ENCODE assay signal across 19 cellular contexts in genomic region chr17:68432086-68432864, GRCh38. TPM values are rescaled to one million over a fixed set of nuclear protein-coding genes. Genes with fewer than 3 reads are reported as not detected.
DNase-seq lines count a peak whose midpoint lies in the region; ATAC-seq and TF ChIP-seq lines count a peak whose summit lies in the region.
"Had no signal": no experiment of that assay in that cellular context is flagged by ENCODE, and none has a peak within 500 bp of the region (broad histone marks: within the 10 kb centered on the region; RNA-seq: fewer than 3 reads in every experiment).

No MANE protein-coding gene starts in this region.

- CTCF ChIA-PET in CD4-positive, alpha-beta memory T cell (lab: Charles Lee; ENCODE audit: partially characterized antibody), result interaction anchor here (0.7 to 12.8 kb wide), 34 partner anchors 9 to 429 kb away, joined by 3 to 181 read pairs (median 4); partner anchors contain the start of genes ARSG, SLC16A6 and WIPI1

- H3K4me1 Mint-ChIP-seq in CD4-positive, alpha-beta memory T cell, result peaks cover 20 to 32% (median 23%) of the 10 kb centered on the region in 4 donors
- peaks cover 8% of the 10 kb centered on the region for H3K4me1 Mint-ChIP-seq in neural crest cell

- H3K4me1 ChIP-seq in CD4-positive, alpha-beta memory T cell (ENCODE audit: insufficient read depth, low read length), result peaks cover 26% of the 10 kb centered on the region
- H3K4me1 ChIP-seq: Caco-2, HAP-1 had no signal

- intact Hi-C loops in CD4-positive, alpha-beta memory T cell (cut with micrococcal nuclease), result no loop called here

- no peak for ATAC-seq in HG03460 (IDR thresholded peaks at IDR 0.05; ENCODE audit: unreplicated experiment)
- ATAC-seq: natural killer cell treated with Interleukin-12 subunit alpha and Interleukin-12 subunit beta and Interleukin-15 and Interleukin-18, amount 100 ng/mL, for 72 hours; stimulated activated effector memory CD8-positive, alpha-beta T cell treated with anti-CD3 and anti-CD28 coated beads, Interleukin-12 subunit alpha, Interleukin-12 subunit beta, amount 100 ng/mL, for 72 hours had no signal

- peak overlapping the region in 4 of 7 donors; percentile 14 to 86 (median 20) for H3K27ac Mint-ChIP-seq in CD4-positive, alpha-beta memory T cell
- no peak overlapping the region for H3K27ac Mint-ChIP-seq in neural crest cell (ENCODE audit: unreplicated experiment)
- H3K27ac Mint-ChIP-seq: activated CD4-positive, alpha-beta T cell treated with anti-CD3 and anti-CD28 coated beads, Interleukin-2, amount 10 ng/mL, durations not matched to agents 24 days and 14 days had no signal

- H3K36me3 ChIP-seq in CD4-positive, alpha-beta memory T cell (ENCODE audit: insufficient read depth, low read length), result peaks cover 18% of the 10 kb centered on the region
- H3K36me3 ChIP-seq: HAP-1, ovary had no signal

- no peaks in the 10 kb centered on the region for H3K27me3 Mint-ChIP-seq in CD4-positive, alpha-beta memory T cell
- H3K27me3 Mint-ChIP-seq in neural crest cell (ENCODE audit: low read depth), result no peaks in the 10 kb centered on the region
- H3K27me3 Mint-ChIP-seq: activated CD4-positive, alpha-beta T cell treated with anti-CD3 and anti-CD28 coated beads, Interleukin-2, amount 10 ng/mL, durations not matched to agents 24 days and 14 days; brain; natural killer cell treated with Interleukin-12 subunit alpha and Interleukin-12 subunit beta and Interleukin-15 and Interleukin-18, amount 100 ng/mL, for 72 hours had no signal

- peak; percentile 49 for DNase-seq in activated CD8-positive, alpha-beta memory T cell treated with anti-CD3 and anti-CD28 coated beads for 24 hours
- DNase-seq in activated CD8-positive, alpha-beta memory T cell treated with anti-CD3 and anti-CD28 coated beads, Interleukin-2, amount 50 U/mL, for 4 hours, result no peak
- no peak for DNase-seq in CD4-positive, alpha-beta memory T cell
- no peak for DNase-seq in neural crest cell (ENCODE audit: low read depth, low spot score)
- DNase-seq in GM03348 (ENCODE audit: low spot score), result no peak
- DNase-seq in GM10266 (ENCODE audit: extremely low spot score), result no peak
- DNase-seq: GDM1, NCI-H226, ovary, upper lobe of left lung had no signal

- no peaks in the 10 kb centered on the region for H3K9me3 ChIP-seq in CD4-positive, alpha-beta memory T cell (ENCODE audit: control insufficient read depth in 1 of 2, low read length in 2 of 2)
- H3K9me3 ChIP-seq: adrenal gland, Caco-2, HAP-1, ovary, upper lobe of left lung had no signal

- TF ChIP-seq CTCF in VCaP (conservative IDR thresholded peaks at IDR 0.05) (peak; percentile 30), neural crest cell (conservative IDR thresholded peaks at IDR 0.05) (peak; percentile 13), GM10266 (IDR thresholded peaks at IDR 0.05; ENCODE audit: control insufficient read depth, insufficient read depth, low read depth, missing control alignments) (no peak)

- H3K36me3 Mint-ChIP-seq in CD4-positive, alpha-beta memory T cell, result peaks cover 3 to 29% of the 10 kb centered on the region in 2 donors
- H3K36me3 Mint-ChIP-seq in neural crest cell (ENCODE audit: low read depth), result peaks cover 2% of the 10 kb centered on the region

- no peak overlapping the region for H3K4me3 Mint-ChIP-seq in CD4-positive, alpha-beta memory T cell
- H3K4me3 Mint-ChIP-seq in neural crest cell, result no peak overlapping the region
- H3K4me3 Mint-ChIP-seq: activated CD4-positive, alpha-beta T cell treated with anti-CD3 and anti-CD28 coated beads, Interleukin-2, amount 10 ng/mL, durations not matched to agents 24 days and 14 days; brain; natural killer cell treated with Interleukin-12 subunit alpha and Interleukin-12 subunit beta and Interleukin-15 and Interleukin-18, amount 100 ng/mL, for 72 hours; stimulated activated effector memory CD8-positive, alpha-beta T cell treated with anti-CD3 and anti-CD28 coated beads, Interleukin-12 subunit alpha, Interleukin-12 subunit beta, amount 100 ng/mL, for 72 hours had no signal

- no peak overlapping the region for H3K4me3 ChIP-seq in CD4-positive, alpha-beta memory T cell (ENCODE audit: low read length in 2 of 2)
- H3K4me3 ChIP-seq: adrenal gland, HAP-1, ovary, upper lobe of left lung had no signal

- POLR2A ChIA-PET in CD4-positive, alpha-beta memory T cell (lab: Charles Lee; ENCODE audit: partially characterized antibody), result interaction anchor here (0.7 to 10.2 kb wide), 12 partner anchors 9 to 227 kb away, joined by 3 to 90 read pairs (median 4); partner anchors contain the start of genes ARSG and SLC16A6

- peaks cover 0 to 3% (median 0%) of the 10 kb centered on the region in 8 donors for H3K9me3 Mint-ChIP-seq in CD4-positive, alpha-beta memory T cell
- no peaks in the 10 kb centered on the region for H3K9me3 Mint-ChIP-seq in neural crest cell
- H3K9me3 Mint-ChIP-seq: activated CD4-positive, alpha-beta T cell treated with anti-CD3 and anti-CD28 coated beads, Interleukin-2, amount 10 ng/mL, durations not matched to agents 24 days and 14 days; brain; natural killer cell treated with Interleukin-12 subunit alpha and Interleukin-12 subunit beta and Interleukin-15 and Interleukin-18, amount 100 ng/mL, for 72 hours; stimulated activated effector memory CD8-positive, alpha-beta T cell treated with anti-CD3 and anti-CD28 coated beads, Interleukin-12 subunit alpha, Interleukin-12 subunit beta, amount 100 ng/mL, for 72 hours had no signal

- no peak overlapping the region for H3K27ac ChIP-seq in CD4-positive, alpha-beta memory T cell (ENCODE audit: low read depth, low read length)
- no peak overlapping the region for H3K27ac ChIP-seq in VCaP
- H3K27ac ChIP-seq: adrenal gland, ovary, upper lobe of left lung had no signal

- no peaks in the 10 kb centered on the region for H3K27me3 ChIP-seq in CD4-positive, alpha-beta memory T cell (ENCODE audit: insufficient read depth, low read length)
- H3K27me3 ChIP-seq: adrenal gland, ovary, upper lobe of left lung had no signal

RNA-seq across cellular contexts. Expression of gene WIPI1, which starts 25.0 kb away (rescaled TPM):
- 10 to 100 TPM; 11.9 to 12.3 TPM for total RNA-seq in CD4-positive, alpha-beta memory T cell
- polyA plus RNA-seq in CD4-positive, alpha-beta memory T cell, result 1 to 10 TPM; 4.4 to 7.9 TPM
- 14.1 and 15.6 TPM in 2 replicates for total RNA-seq in neural crest cell
